Comparison of ENCODE assay signal across 19 cellular contexts in the genomic region with DNA sequence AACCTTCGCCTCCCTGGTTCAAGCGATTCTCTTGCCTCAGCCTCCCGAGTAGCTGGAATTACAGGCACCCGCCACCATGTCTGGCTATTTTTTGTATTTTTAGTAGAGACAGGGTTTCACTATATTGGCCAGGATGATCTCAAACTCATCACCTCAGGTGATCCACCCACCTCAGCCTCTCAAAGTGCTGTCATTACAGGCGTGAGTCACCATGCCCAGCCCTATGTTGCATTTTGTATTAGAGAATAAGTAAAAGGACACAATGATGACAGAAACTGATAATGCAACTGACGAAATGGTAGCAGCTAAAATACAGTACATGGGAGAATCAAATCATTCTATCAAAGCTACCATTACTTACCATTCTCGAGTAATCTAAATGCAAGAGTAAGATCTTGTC.
DNase-seq lines count a peak whose midpoint lies in the region; ATAC-seq, FAIRE-seq and TF ChIP-seq lines count a peak whose summit lies in the region.
"Had no signal": no experiment of that assay in that cellular context is flagged by ENCODE, and none has a peak within 500 bp of the region (broad histone marks: within the 10 kb centered on the region; RNA-seq: fewer than 3 reads in every experiment).

No MANE protein-coding gene starts in this region.

- peak; percentile 14 for DNase-seq in activated CD8-positive, alpha-beta memory T cell treated with anti-CD3 and anti-CD28 coated beads, Interleukin-2, amount 50 U/mL, for 4 hours
- DNase-seq in activated CD8-positive, alpha-beta memory T cell treated with anti-CD3 and anti-CD28 coated beads, Interleukin-2, amount 50 U/mL, for 48 hours: no peak
- peak; percentile 5 for DNase-seq in stimulated activated CD4-positive, alpha-beta T cell treated with anti-CD3 and anti-CD28 coated beads, Interleukin-4, amount 100 ng/mL, for 1 hour
- DNase-seq in stimulated activated CD4-positive, alpha-beta T cell treated with anti-CD3 and anti-CD28 coated beads, Interleukin-4, amount 100 ng/mL, for 4 hours: no peak
- DNase-seq in H1 (ENCODE audit: low read depth in 1 of 2, low spot score in 2 of 2) (no peak), mucosa of descending colon (no peak), progenitor cell of endocrine pancreas (ENCODE audit: low spot score, unreplicated experiment) (no peak)
- DNase-seq: C1 segment of cervical spinal cord; GDM1; MV-4-11; NCI-H1417; NCI-H1930; NCI-H2171; NCI-H446; NCI-H69; NK-92 treated with Interleukin-12 subunit alpha and Interleukin-12 subunit beta, amount 100 ng/mL, for 24 hours had no signal

- no peaks in the 10 kb centered on the region for H3K27me3 ChIP-seq in H1 (replicated peaks in 1 of 4; ENCODE audit: control insufficient read depth in 3 of 4, extremely low read depth in 1 of 4, insufficient read depth in 3 of 4, low read length in 3 of 4)

- TF ChIP-seq RAD21 in H1 (IDR thresholded peaks at IDR 0.05 in 1 of 2, conservative IDR thresholded peaks at IDR 0.05 in 1 of 2; ENCODE audit: low read depth in 2 of 2, low read length in 2 of 2): no peak

- intact Hi-C loops in mucosa of descending colon (cut with DNase I, micrococcal nuclease): no loop called here

- no peak overlapping the region for H3K9ac ChIP-seq in H1 (replicated peaks in 1 of 4; ENCODE audit: extremely low read depth in 1 of 4, low read depth in 3 of 4, low read length in 3 of 4)

- H2BK5ac ChIP-seq in H1 (ENCODE audit: low read depth, low read length): no peak overlapping the region

- H2BK15ac ChIP-seq in H1 (ENCODE audit: low read length): no peak overlapping the region

- H3K27ac ChIP-seq in H1 (ENCODE audit: low read depth, low read length): no peak overlapping the region

- no peak overlapping the region for H3K23ac ChIP-seq in H1 (ENCODE audit: insufficient read length)

- ATAC-seq in mucosa of descending colon: no peak
- ATAC-seq: GM12878, HCT116, K562 had no signal

- H3K36me3 ChIP-seq in H1 (ENCODE audit: control insufficient read depth in 2 of 4, insufficient read depth in 4 of 4, low read length in 3 of 4) (no peaks in the 10 kb centered on the region), mucosa of descending colon (ENCODE audit: low read depth) (no peaks in the 10 kb centered on the region)

- no peaks in the 10 kb centered on the region for H3K9me3 ChIP-seq in H1 (ENCODE audit: insufficient read depth in 2 of 2, low read depth in 1 of 2, low read length in 1 of 2)
- no peaks in the 10 kb centered on the region for H3K9me3 ChIP-seq in mucosa of descending colon

- no peak overlapping the region for H3K27ac Mint-ChIP-seq in progenitor cell of endocrine pancreas

- no peak overlapping the region for H3K14ac ChIP-seq in H1 (ENCODE audit: insufficient read length)

- no peak overlapping the region for H4K8ac ChIP-seq in H1 (ENCODE audit: extremely low read depth, insufficient read depth, low read length)

- H3K27me3 Mint-ChIP-seq in progenitor cell of endocrine pancreas: no peaks in the 10 kb centered on the region

- peaks cover 1% of the 10 kb centered on the region for H3K4me1 Mint-ChIP-seq in progenitor cell of endocrine pancreas (ENCODE audit: low read depth)

- no peak overlapping the region for H4K91ac ChIP-seq in H1 (replicated peaks; ENCODE audit: insufficient read length, low read length)

- no peak overlapping the region for H4K5ac ChIP-seq in H1 (ENCODE audit: insufficient read length, low read depth, low read length)

- CTCF ChIA-PET in H1 (lab: Charles Lee; ENCODE audit: partially characterized antibody): no interaction called here

- no peak for TF ChIP-seq EP300 in H1 (IDR thresholded peaks at IDR 0.05; ENCODE audit: borderline replicate concordance in 1 of 2, low read depth in 2 of 2, low read length in 2 of 2)

- no peak overlapping the region for H2AK5ac ChIP-seq in H1 (ENCODE audit: low read depth, low read length)

- no peaks in the 10 kb centered on the region for H3K79me1 ChIP-seq in H1 (ENCODE audit: low read depth, low read length)

- 92% methylated on average over 7 of the region's 7 CpGs; no CpG with 5 or more reads in 1 of the 2 experiments for WGBS in H1 (ENCODE audit: extremely low coverage in 1 of 2, insufficient coverage in 1 of 2, insufficient read length in 1 of 2, insufficient replicate concordance in 2 of 2, low coverage in 1 of 2, low lambda C conversion rate in 2 of 2, missing lambda C conversion rate in 1 of 2), 2 experiments

- H3K4me3 ChIP-seq in H1 (ENCODE audit: extremely low read depth in 1 of 4, insufficient read depth in 2 of 4, low read depth in 3 of 4, low read length in 4 of 4) (no peak overlapping the region), mucosa of descending colon (no peak overlapping the region)
- H3K4me3 ChIP-seq: GM12878, K562 had no signal

- no peaks in the 10 kb centered on the region for H3K36me3 Mint-ChIP-seq in progenitor cell of endocrine pancreas (ENCODE audit: insufficient read depth)

- no peaks in the 10 kb centered on the region for H3K23me2 ChIP-seq in H1 (ENCODE audit: low read depth, low read length)

- no peaks in the 10 kb centered on the region for H3K79me2 ChIP-seq in H1 (ENCODE audit: control insufficient read depth in 1 of 2, insufficient read depth in 2 of 2, low read length in 2 of 2)

- H2BK120ac ChIP-seq in H1 (replicated peaks; ENCODE audit: low read depth, low read length): no peak overlapping the region

- H4K20me1 ChIP-seq in H1 (replicated peaks in 1 of 2; ENCODE audit: control insufficient read depth in 1 of 2, insufficient read depth in 2 of 2, low read length in 2 of 2): no peaks in the 10 kb centered on the region

- no peak overlapping the region for H3K18ac ChIP-seq in H1 (ENCODE audit: extremely low read depth, low read length)

- no peak for TF ChIP-seq POLR2A in H1 (IDR thresholded peaks at IDR 0.05; ENCODE audit: control extremely low read depth in 1 of 2, low read depth in 2 of 2, low read length in 2 of 2)

- no peak overlapping the region for H3K4me2 ChIP-seq in H1 (ENCODE audit: insufficient read depth in 1 of 2, low read depth in 2 of 2, low read length in 2 of 2)

- no peak overlapping the region for H2BK12ac ChIP-seq in H1 (ENCODE audit: low read depth, low read length)

- no peak for FAIRE-seq in H1 (lab: Jason Lieb, UNC)
- FAIRE-seq: GM12878, K562 had no signal

- no peak overlapping the region for H3K56ac ChIP-seq in H1 (replicated peaks; ENCODE audit: insufficient read length, low read depth, low read length)

- POLR2A ChIA-PET in H1 (lab: Charles Lee; ENCODE audit: partially characterized antibody): no interaction called here

- no peak overlapping the region for H3K4me3 Mint-ChIP-seq in progenitor cell of endocrine pancreas (ENCODE audit: low read depth)

- H2BK20ac ChIP-seq in H1 (ENCODE audit: low read length): no peak overlapping the region

- TF ChIP-seq CTCF in H1 (IDR thresholded peaks at IDR 0.05; ENCODE audit: control extremely low read depth in 1 of 3, insufficient read depth in 1 of 3, low read depth in 1 of 3, low read length in 3 of 3): no peak
- TF ChIP-seq CTCF in mucosa of descending colon (IDR thresholded peaks at IDR 0.05): no peak
- TF ChIP-seq CTCF in progenitor cell of endocrine pancreas (IDR thresholded peaks at IDR 0.05; ENCODE audit: unreplicated experiment): no peak

- H3K9me3 Mint-ChIP-seq in progenitor cell of endocrine pancreas (ENCODE audit: low read depth): no peaks in the 10 kb centered on the region

- H3K4me1 ChIP-seq in H1 (replicated peaks in 1 of 4; ENCODE audit: control insufficient read depth in 3 of 4, insufficient read depth in 4 of 4, low read length in 3 of 4) (no peaks in the 10 kb centered on the region), mucosa of descending colon (ENCODE audit: low read depth) (no peaks in the 10 kb centered on the region)

- H3K4ac ChIP-seq in H1 (replicated peaks; ENCODE audit: insufficient read length, low read depth, low read length): no peak overlapping the region

- H2AFZ ChIP-seq in H1 (ENCODE audit: low read length): 0 out of 2 replicates have a peak overlapping the region, but pooled peaks have one; percentile 50

TF ChIP-seq in H1, 55 proteins besides CTCF, POLR2A, EP300 and RAD21:
- TF ChIP-seq TEAD4 (IDR thresholded peaks at IDR 0.05; ENCODE audit: low read depth, low read length): no peak
- no peak for TF ChIP-seq CEBPB (IDR thresholded peaks at IDR 0.05; ENCODE audit: low read depth, low read length)
- no peak for TF ChIP-seq ASH2L (IDR thresholded peaks at IDR 0.05; ENCODE audit: low read length)
TF ChIP-seq in H1: peak in this region for 0.

Comparison
In these comparisons a context has a peak if more than half of its experiments do, and no peak if none do; other contexts are left out.
1. DNase-seq: peak in activated CD8-positive, alpha-beta memory T cell treated with anti-CD3 and anti-CD28 coated beads, Interleukin-2, amount 50 U/mL, for 4 hours (single experiment) and stimulated activated CD4-positive, alpha-beta T cell treated with anti-CD3 and anti-CD28 coated beads, Interleukin-4, amount 100 ng/mL, for 1 hour (single experiment); none in activated CD8-positive, alpha-beta memory T cell treated with anti-CD3 and anti-CD28 coated beads, Interleukin-2, amount 50 U/mL, for 48 hours (single experiment), stimulated activated CD4-positive, alpha-beta T cell treated with anti-CD3 and anti-CD28 coated beads, Interleukin-4, amount 100 ng/mL, for 4 hours (0 of 2), H1 (0 of 2), mucosa of descending colon (0 of 3) and progenitor cell of endocrine pancreas (single experiment).